8 cellular contexts compared by ENCODE assay signal in genomic region chr7:31744294-31744874, GRCh38. TPM values are rescaled to one million over a fixed set of nuclear protein-coding genes. Genes with fewer than 3 reads are reported as not detected.
DNase-seq lines count a peak whose midpoint lies in the region; ATAC-seq and TF ChIP-seq lines count a peak whose summit lies in the region.

No MANE protein-coding gene starts in this region.

- TF ChIP-seq CTCF in glutamatergic neuron (IDR thresholded peaks at IDR 0.05; ENCODE audit: partially characterized antibody, unreplicated experiment): peak; percentile 89

- H3K4me1 Mint-ChIP-seq in activated T-helper 1 cell treated with anti-CD3 and anti-CD28 coated beads, Interleukin-12 subunit alpha, Interleukin-12 subunit beta, Interleukin-2, Interleukin-4 antibody, amounts not matched to agents 30 ng/mL and 10 ng/mL and 1 ng/mL, durations not matched to agents 14 hours and 24 hours and 36 hours (ENCODE audit: low read depth): no peaks in the 10 kb centered on the region
- H3K4me1 Mint-ChIP-seq in glutamatergic neuron (ENCODE audit: low read depth, unreplicated experiment): no peaks in the 10 kb centered on the region

- H3K4me3 Mint-ChIP-seq in activated T-helper 1 cell treated with anti-CD3 and anti-CD28 coated beads, Interleukin-12 subunit alpha, Interleukin-12 subunit beta, Interleukin-2, Interleukin-4 antibody, amounts not matched to agents 30 ng/mL and 10 ng/mL and 1 ng/mL, durations not matched to agents 14 hours and 24 hours and 36 hours: no peak overlapping the region
- H3K4me3 Mint-ChIP-seq in glutamatergic neuron (ENCODE audit: unreplicated experiment): no peak overlapping the region

- ATAC-seq in GM19372 (IDR thresholded peaks at IDR 0.05; ENCODE audit: low read depth, unreplicated experiment) (peak; percentile 93), HG03460 (IDR thresholded peaks at IDR 0.05; ENCODE audit: unreplicated experiment) (peak; percentile 67)

- no peak overlapping the region for H3K27ac Mint-ChIP-seq in activated T-helper 1 cell treated with anti-CD3 and anti-CD28 coated beads, Interleukin-12 subunit alpha, Interleukin-12 subunit beta, Interleukin-2, Interleukin-4 antibody, amounts not matched to agents 30 ng/mL and 10 ng/mL and 1 ng/mL, durations not matched to agents 14 hours and 24 hours and 36 hours
- no peak overlapping the region for H3K27ac Mint-ChIP-seq in glutamatergic neuron (ENCODE audit: unreplicated experiment)

- H3K27me3 Mint-ChIP-seq in activated T-helper 1 cell treated with anti-CD3 and anti-CD28 coated beads, Interleukin-12 subunit alpha, Interleukin-12 subunit beta, Interleukin-2, Interleukin-4 antibody, amounts not matched to agents 30 ng/mL and 10 ng/mL and 1 ng/mL, durations not matched to agents 14 hours and 24 hours and 36 hours (ENCODE audit: insufficient read depth): no peaks in the 10 kb centered on the region
- H3K27me3 Mint-ChIP-seq in glutamatergic neuron (ENCODE audit: unreplicated experiment): no peaks in the 10 kb centered on the region

- no peaks in the 10 kb centered on the region for H3K36me3 Mint-ChIP-seq in activated T-helper 1 cell treated with anti-CD3 and anti-CD28 coated beads, Interleukin-12 subunit alpha, Interleukin-12 subunit beta, Interleukin-2, Interleukin-4 antibody, amounts not matched to agents 30 ng/mL and 10 ng/mL and 1 ng/mL, durations not matched to agents 14 hours and 24 hours and 36 hours (ENCODE audit: low read depth)
- no peaks in the 10 kb centered on the region for H3K36me3 Mint-ChIP-seq in glutamatergic neuron (ENCODE audit: unreplicated experiment)

- intact Hi-C loops in activated T-helper 1 cell treated with anti-CD3 and anti-CD28 coated beads, Interleukin-12 subunit alpha, Interleukin-12 subunit beta, Interleukin-2, Interleukin-4 antibody, amounts not matched to agents 30 ng/mL and 10 ng/mL and 1 ng/mL, durations not matched to agents 14 hours and 24 hours and 36 hours (cut with micrococcal nuclease): loop anchor here (2.0 to 10.0 kb wide), 4 partner anchors 320 to 738 kb away; no protein-coding TSS in a partner anchor
- intact Hi-C loops in posterior cingulate gyrus (cut with DNase I): loop anchor here (1.0 to 10.0 kb wide), 3 partner anchors 460 to 740 kb away; no protein-coding TSS in a partner anchor

- DNase-seq in DMS114 treated with DMSO at 0.1 percent for 48 hours (lab: John Stamatoyannopoulos, UW; ENCODE audit: unreplicated experiment) (peak; percentile 51), NCI-H446 (lab: John Stamatoyannopoulos, UW) (peak; percentile 54 to 82), glutamatergic neuron (peak; percentile 72), posterior cingulate gyrus (peak; percentile 48 to 96 (median 80))
- peak; percentile 4 for DNase-seq in activated T-helper 1 cell treated with anti-CD3 and anti-CD28 coated beads, Interleukin-12 subunit alpha, Interleukin-12 subunit beta, Interleukin-2, Interleukin-4 antibody, amounts not matched to agents 30 ng/mL and 10 ng/mL and 1 ng/mL, durations not matched to agents 14 hours and 24 hours and 36 hours (ENCODE audit: low spot score)
- DNase-seq in activated CD4-positive, CD25-positive, alpha-beta regulatory T cell (lab: John Stamatoyannopoulos, UW): no peak

- no peaks in the 10 kb centered on the region for H3K9me3 Mint-ChIP-seq in activated T-helper 1 cell treated with anti-CD3 and anti-CD28 coated beads, Interleukin-12 subunit alpha, Interleukin-12 subunit beta, Interleukin-2, Interleukin-4 antibody, amounts not matched to agents 30 ng/mL and 10 ng/mL and 1 ng/mL, durations not matched to agents 14 hours and 24 hours and 36 hours
- H3K9me3 Mint-ChIP-seq in glutamatergic neuron (ENCODE audit: unreplicated experiment): no peaks in the 10 kb centered on the region

RNA-seq across cellular contexts. Expression of gene PPP1R17, which starts 57.4 kb away (rescaled TPM):
- not detected in 2 replicates for total RNA-seq in activated T-helper 1 cell treated with anti-CD3 and anti-CD28 coated beads, Interleukin-12 subunit alpha, Interleukin-12 subunit beta, Interleukin-2, Interleukin-4 antibody, amounts not matched to agents 30 ng/mL and 10 ng/mL and 1 ng/mL, durations not matched to agents 14 hours and 24 hours and 36 hours
- total RNA-seq in glutamatergic neuron (ENCODE audit: unreplicated experiment): 657 TPM

Comparison
In these comparisons a context has a peak if more than half of its experiments do, and no peak if none do; other contexts are left out.
1. DNase-seq: peak in DMS114 treated with DMSO at 0.1 percent for 48 hours (single experiment), NCI-H446 (2 of 2), activated T-helper 1 cell treated with anti-CD3 and anti-CD28 coated beads, Interleukin-12 subunit alpha, Interleukin-12 subunit beta, Interleukin-2, Interleukin-4 antibody, amounts not matched to agents 30 ng/mL and 10 ng/mL and 1 ng/mL, durations not matched to agents 14 hours and 24 hours and 36 hours (single experiment), glutamatergic neuron (single experiment) and posterior cingulate gyrus (10 of 10); none in activated CD4-positive, CD25-positive, alpha-beta regulatory T cell (0 of 4).
2. RNA of gene PPP1R17, which starts 57.4 kb away (total RNA-seq): 657 TPM in glutamatergic neuron (single experiment); not detected in activated T-helper 1 cell treated with anti-CD3 and anti-CD28 coated beads, Interleukin-12 subunit alpha, Interleukin-12 subunit beta, Interleukin-2, Interleukin-4 antibody, amounts not matched to agents 30 ng/mL and 10 ng/mL and 1 ng/mL, durations not matched to agents 14 hours and 24 hours and 36 hours; every median in the first group is over 100 times any median in the second.